9 cellular contexts compared by ENCODE assay signal in the genomic region with DNA sequence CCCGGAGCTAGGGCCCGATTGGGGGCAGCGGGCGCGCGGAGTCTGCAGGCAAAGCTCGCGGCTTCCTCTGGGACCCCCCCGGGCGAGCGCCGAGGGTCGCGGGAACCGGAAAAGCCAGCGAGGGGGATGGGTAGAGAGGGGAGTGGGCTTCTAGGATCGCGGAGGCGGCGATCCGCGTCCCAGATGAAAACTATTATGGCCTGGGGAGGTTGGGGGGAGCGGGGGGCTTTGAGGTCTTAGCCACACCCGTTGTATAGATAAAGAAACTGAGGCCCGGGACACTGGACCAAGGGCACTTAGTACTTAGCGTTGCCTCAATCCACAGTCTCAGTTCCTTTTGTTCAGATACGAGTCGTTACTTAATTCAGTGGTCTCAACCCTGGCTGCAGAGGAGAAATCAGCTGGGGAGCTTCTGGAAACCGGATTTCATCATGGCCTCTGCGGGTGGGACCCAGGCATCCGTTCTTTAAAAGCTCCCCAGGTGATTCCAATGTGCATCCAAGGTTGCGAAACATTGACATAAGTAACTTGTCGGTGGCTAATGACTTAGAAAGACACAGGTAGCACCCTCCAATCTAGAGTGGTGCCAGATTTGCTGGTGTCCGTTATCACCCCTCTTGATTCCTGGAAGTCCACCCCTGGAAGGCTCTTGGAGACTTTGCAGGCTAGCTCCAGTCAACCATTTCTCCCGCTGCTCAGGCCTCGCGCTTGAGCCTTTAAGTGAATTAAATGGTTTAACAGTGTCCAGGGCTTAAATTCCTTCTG.
A peak's percentile ranks its signal among the peaks of the same experiment; 100 is the strongest.
DNase-seq lines count a peak whose midpoint lies in the region; ATAC-seq and TF ChIP-seq lines count a peak whose summit lies in the region.
"Had no signal": no experiment of that assay in that cellular context is flagged by ENCODE, and none has a peak within 500 bp of the region (broad histone marks: within the 10 kb centered on the region; RNA-seq: fewer than 3 reads in every experiment).

No MANE protein-coding gene starts in this region.

- TF ChIP-seq EP300 in Ishikawa (IDR thresholded peaks at IDR 0.05; ENCODE audit: borderline replicate concordance) = no peak

- no peak for TF ChIP-seq RAD21 in Ishikawa (IDR thresholded peaks at IDR 0.05; ENCODE audit: low read depth)

- no peak for TF ChIP-seq CTCF in BJ (IDR thresholded peaks at IDR 0.05; ENCODE audit: insufficient read depth, low read depth, low read length)

- no peak overlapping the region for H3K27ac Mint-ChIP-seq in central memory CD8-positive, alpha-beta T cell (ENCODE audit: low read depth)
- no peak overlapping the region for H3K27ac Mint-ChIP-seq in naive thymus-derived CD4-positive, alpha-beta T cell

- peak overlapping the region; percentile 34 for H3K4me3 ChIP-seq in BJ (ENCODE audit: low read depth, low read length)
- H3K4me3 ChIP-seq in naive thymus-derived CD4-positive, alpha-beta T cell (ENCODE audit: low read length) = no peak overlapping the region

- H3K4me1 ChIP-seq in naive thymus-derived CD4-positive, alpha-beta T cell (ENCODE audit: control insufficient read depth in 2 of 2, insufficient read depth in 2 of 2, low read length in 2 of 2) = no peaks in the 10 kb centered on the region

- CTCF ChIA-PET in BJ (lab: Yijun Ruan, JAX) = interaction anchor here (0.6 kb wide), 1 partner anchor 37 kb away, joined by 3 read pairs; no protein-coding TSS in a partner anchor
- CTCF ChIA-PET in naive thymus-derived CD4-positive, alpha-beta T cell (lab: Charles Lee) = no interaction called here

- H3K27me3 Mint-ChIP-seq in central memory CD8-positive, alpha-beta T cell = peaks cover 24% of the 10 kb centered on the region
- H3K27me3 Mint-ChIP-seq in naive thymus-derived CD4-positive, alpha-beta T cell = peaks cover 12 to 43% (median 29%) of the 10 kb centered on the region in 5 donors

- DNase-seq in BJ (ENCODE audit: low read depth) = no peak
- DNase-seq in central memory CD8-positive, alpha-beta T cell (ENCODE audit: low spot score in 2 of 2) = no peak
- DNase-seq in naive thymus-derived CD4-positive, alpha-beta T cell = no peak
- DNase-seq in activated CD4-positive, alpha-beta T cell treated with anti-CD3 and anti-CD28 coated beads for 48 hours = no peak
- DNase-seq: effector CD4-positive, alpha-beta T cell had no signal

- no peaks in the 10 kb centered on the region for H3K36me3 Mint-ChIP-seq in central memory CD8-positive, alpha-beta T cell (ENCODE audit: insufficient read depth)
- no peaks in the 10 kb centered on the region for H3K36me3 Mint-ChIP-seq in naive thymus-derived CD4-positive, alpha-beta T cell

- H3K27ac ChIP-seq in naive thymus-derived CD4-positive, alpha-beta T cell (ENCODE audit: low read depth, low read length) = no peak overlapping the region

- H3K9me3 Mint-ChIP-seq in central memory CD8-positive, alpha-beta T cell = no peaks in the 10 kb centered on the region
- peaks cover 0 to 5% (median 0%) of the 10 kb centered on the region in 11 donors for H3K9me3 Mint-ChIP-seq in naive thymus-derived CD4-positive, alpha-beta T cell

- H3K36me3 ChIP-seq in BJ (ENCODE audit: control insufficient read depth, insufficient read depth, low read length) = no peaks in the 10 kb centered on the region
- no peaks in the 10 kb centered on the region for H3K36me3 ChIP-seq in naive thymus-derived CD4-positive, alpha-beta T cell (ENCODE audit: control insufficient read depth in 2 of 3, insufficient read depth in 3 of 3, low read length in 3 of 3)

- H3K27me3 ChIP-seq in BJ (ENCODE audit: control insufficient read depth, insufficient read depth, low read length) = peaks cover 7% of the 10 kb centered on the region
- H3K27me3 ChIP-seq in naive thymus-derived CD4-positive, alpha-beta T cell (ENCODE audit: control insufficient read depth in 2 of 2, insufficient read depth in 2 of 2, low read length in 2 of 2) = no peaks in the 10 kb centered on the region

- POLR2A ChIA-PET in BJ (lab: Charles Lee) = no interaction called here
- POLR2A ChIA-PET in naive thymus-derived CD4-positive, alpha-beta T cell (lab: Charles Lee) = no interaction called here

- intact Hi-C loops in naive thymus-derived CD4-positive, alpha-beta T cell (cut with micrococcal nuclease) = no loop called here

- no peaks in the 10 kb centered on the region for H3K4me1 Mint-ChIP-seq in central memory CD8-positive, alpha-beta T cell
- H3K4me1 Mint-ChIP-seq in naive thymus-derived CD4-positive, alpha-beta T cell = peaks cover 0 to 9% (median 3%) of the 10 kb centered on the region in 7 donors

- no peak for ATAC-seq in central memory CD8-positive, alpha-beta T cell (replicated peaks; ENCODE audit: extremely low read depth, poor library complexity, severe bottlenecking)
- no peak for ATAC-seq in naive thymus-derived CD4-positive, alpha-beta T cell
- ATAC-seq in GM18520 (IDR thresholded peaks at IDR 0.05; ENCODE audit: unreplicated experiment) = no peak
- no peak for ATAC-seq in HG03196 (IDR thresholded peaks at IDR 0.05; ENCODE audit: unreplicated experiment)
- no peak for ATAC-seq in HG02588 (IDR thresholded peaks at IDR 0.05; ENCODE audit: unreplicated experiment)

- peak overlapping the region; percentile 41 for H3K4me3 Mint-ChIP-seq in central memory CD8-positive, alpha-beta T cell
- peak overlapping the region in 9 of 10 donors; percentile 3 to 75 (median 58) for H3K4me3 Mint-ChIP-seq in naive thymus-derived CD4-positive, alpha-beta T cell

- H3K9me3 ChIP-seq in naive thymus-derived CD4-positive, alpha-beta T cell (ENCODE audit: control insufficient read depth in 2 of 3, low read length in 3 of 3) = no peaks in the 10 kb centered on the region

TF ChIP-seq in Ishikawa, 13 proteins besides CTCF, POLR2A, EP300 and RAD21:
- no peak for TF ChIP-seq YY1 (IDR thresholded peaks at IDR 0.05; ENCODE audit: low read depth)
- TF ChIP-seq, protein P1, sequence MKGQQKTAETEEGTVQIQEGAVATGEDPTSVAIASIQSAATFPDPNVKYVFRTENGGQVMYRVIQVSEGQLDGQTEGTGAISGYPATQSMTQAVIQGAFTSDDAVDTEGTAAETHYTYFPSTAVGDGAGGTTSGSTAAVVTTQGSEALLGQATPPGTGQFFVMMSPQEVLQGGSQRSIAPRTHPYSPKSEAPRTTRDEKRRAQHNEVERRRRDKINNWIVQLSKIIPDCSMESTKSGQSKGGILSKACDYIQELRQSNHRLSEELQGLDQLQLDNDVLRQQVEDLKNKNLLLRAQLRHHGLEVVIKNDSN (IDR thresholded peaks at IDR 0.05) = no peak
- TF ChIP-seq TCF12 (IDR thresholded peaks at IDR 0.05; ENCODE audit: low read depth) = no peak
- TF ChIP-seq ZBTB7A (IDR thresholded peaks at IDR 0.05; ENCODE audit: low read depth) = 0 out of 2 replicates have a peak, but pooled peaks have one; percentile 25
- peak; percentile 84 for TF ChIP-seq CEBPB (IDR thresholded peaks at IDR 0.05)
- TF ChIP-seq NFIC (IDR thresholded peaks at IDR 0.05) = no peak
- TF ChIP-seq CREB1 (IDR thresholded peaks at IDR 0.05; ENCODE audit: low read depth) = no peak
- no peak for TF ChIP-seq TAF1 (IDR thresholded peaks at IDR 0.05; ENCODE audit: low read depth)
- TF ChIP-seq, protein P2, sequence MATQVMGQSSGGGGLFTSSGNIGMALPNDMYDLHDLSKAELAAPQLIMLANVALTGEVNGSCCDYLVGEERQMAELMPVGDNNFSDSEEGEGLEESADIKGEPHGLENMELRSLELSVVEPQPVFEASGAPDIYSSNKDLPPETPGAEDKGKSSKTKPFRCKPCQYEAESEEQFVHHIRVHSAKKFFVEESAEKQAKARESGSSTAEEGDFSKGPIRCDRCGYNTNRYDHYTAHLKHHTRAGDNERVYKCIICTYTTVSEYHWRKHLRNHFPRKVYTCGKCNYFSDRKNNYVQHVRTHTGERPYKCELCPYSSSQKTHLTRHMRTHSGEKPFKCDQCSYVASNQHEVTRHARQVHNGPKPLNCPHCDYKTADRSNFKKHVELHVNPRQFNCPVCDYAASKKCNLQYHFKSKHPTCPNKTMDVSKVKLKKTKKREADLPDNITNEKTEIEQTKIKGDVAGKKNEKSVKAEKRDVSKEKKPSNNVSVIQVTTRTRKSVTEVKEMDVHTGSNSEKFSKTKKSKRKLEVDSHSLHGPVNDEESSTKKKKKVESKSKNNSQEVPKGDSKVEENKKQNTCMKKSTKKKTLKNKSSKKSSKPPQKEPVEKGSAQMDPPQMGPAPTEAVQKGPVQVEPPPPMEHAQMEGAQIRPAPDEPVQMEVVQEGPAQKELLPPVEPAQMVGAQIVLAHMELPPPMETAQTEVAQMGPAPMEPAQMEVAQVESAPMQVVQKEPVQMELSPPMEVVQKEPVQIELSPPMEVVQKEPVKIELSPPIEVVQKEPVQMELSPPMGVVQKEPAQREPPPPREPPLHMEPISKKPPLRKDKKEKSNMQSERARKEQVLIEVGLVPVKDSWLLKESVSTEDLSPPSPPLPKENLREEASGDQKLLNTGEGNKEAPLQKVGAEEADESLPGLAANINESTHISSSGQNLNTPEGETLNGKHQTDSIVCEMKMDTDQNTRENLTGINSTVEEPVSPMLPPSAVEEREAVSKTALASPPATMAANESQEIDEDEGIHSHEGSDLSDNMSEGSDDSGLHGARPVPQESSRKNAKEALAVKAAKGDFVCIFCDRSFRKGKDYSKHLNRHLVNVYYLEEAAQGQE (IDR thresholded peaks at IDR 0.05; ENCODE audit: low read depth) = no peak
- TF ChIP-seq, protein P3, sequence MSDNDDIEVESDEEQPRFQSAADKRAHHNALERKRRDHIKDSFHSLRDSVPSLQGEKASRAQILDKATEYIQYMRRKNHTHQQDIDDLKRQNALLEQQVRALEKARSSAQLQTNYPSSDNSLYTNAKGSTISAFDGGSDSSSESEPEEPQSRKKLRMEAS (IDR thresholded peaks at IDR 0.05) = no peak
- TF ChIP-seq EGR1 (IDR thresholded peaks at IDR 0.05) = no peak
- no peak for TF ChIP-seq FOXM1 (IDR thresholded peaks at IDR 0.05; ENCODE audit: borderline replicate concordance, low read depth)
- no peak for TF ChIP-seq TEAD4 (IDR thresholded peaks at IDR 0.05)
